1 cellular context compared by ENCODE assay signal in the genomic region with DNA sequence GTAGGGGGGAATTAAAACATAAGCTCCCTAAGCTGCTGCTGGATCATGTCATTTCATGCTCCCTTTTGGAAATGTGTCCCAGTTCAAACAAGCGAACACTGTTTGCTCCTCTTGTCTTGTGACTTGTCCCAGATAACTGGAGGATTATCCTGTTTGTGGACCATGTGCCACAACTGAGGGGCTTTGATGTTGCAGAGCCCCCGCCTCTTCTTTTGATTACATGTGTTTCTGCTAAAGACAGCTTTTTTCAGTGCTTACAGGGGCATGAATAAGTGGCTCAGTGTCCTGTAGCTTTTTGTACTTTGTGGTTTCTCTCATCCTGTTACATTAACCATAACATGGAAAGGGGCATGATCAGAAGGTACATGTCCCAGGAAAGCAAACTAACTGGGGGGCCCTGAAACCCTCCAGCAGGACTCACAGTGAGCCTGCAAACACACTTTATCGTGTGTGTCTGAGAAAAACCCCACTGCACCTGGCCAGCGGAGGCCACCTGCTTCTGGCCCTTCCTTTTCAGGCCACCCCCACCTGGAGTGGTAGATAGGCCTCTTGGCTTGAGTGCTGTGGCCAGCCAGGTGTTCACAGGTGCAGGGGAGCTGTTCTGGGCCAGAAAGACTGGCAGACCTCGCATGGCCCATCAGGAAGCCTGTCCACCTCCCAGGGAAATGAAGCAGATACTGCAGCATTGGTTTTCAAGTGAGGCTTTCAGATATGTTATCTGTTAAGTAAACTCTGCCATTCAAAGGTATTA.
TF ChIP-seq lines count a peak whose summit lies in the region.

No MANE protein-coding gene starts in this region.

TF ChIP-seq in A549, 52 proteins besides CTCF, POLR2A, EP300 and RAD21 (continued from another document):
- TF ChIP-seq, protein P1, sequence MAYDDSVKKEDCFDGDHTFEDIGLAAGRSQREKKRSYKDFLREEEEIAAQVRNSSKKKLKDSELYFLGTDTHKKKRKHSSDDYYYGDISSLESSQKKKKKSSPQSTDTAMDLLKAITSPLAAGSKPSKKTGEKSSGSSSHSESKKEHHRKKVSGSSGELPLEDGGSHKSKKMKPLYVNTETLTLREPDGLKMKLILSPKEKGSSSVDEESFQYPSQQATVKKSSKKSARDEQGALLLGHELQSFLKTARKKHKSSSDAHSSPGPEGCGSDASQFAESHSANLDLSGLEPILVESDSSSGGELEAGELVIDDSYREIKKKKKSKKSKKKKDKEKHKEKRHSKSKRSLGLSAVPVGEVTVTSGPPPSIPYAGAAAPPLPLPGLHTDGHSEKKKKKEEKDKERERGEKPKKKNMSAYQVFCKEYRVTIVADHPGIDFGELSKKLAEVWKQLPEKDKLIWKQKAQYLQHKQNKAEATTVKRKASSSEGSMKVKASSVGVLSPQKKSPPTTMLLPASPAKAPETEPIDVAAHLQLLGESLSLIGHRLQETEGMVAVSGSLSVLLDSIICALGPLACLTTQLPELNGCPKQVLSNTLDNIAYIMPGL (CRISPR knock-in tag; IDR thresholded peaks at IDR 0.05; ENCODE audit: borderline replicate concordance) = no peak
- TF ChIP-seq JUN (IDR thresholded peaks at IDR 0.05) = peak in 1 of 2 experiments; percentile 28; a peak in 1 of 5 replicates
